In genomic region chr16:2152695-2153506, GRCh38 we compare ENCODE assay signal across 8 cellular contexts. TPM values are rescaled to one million over a fixed set of nuclear protein-coding genes. Genes with fewer than 3 reads are reported as not detected.
A peak's percentile ranks its signal among the peaks of the same experiment; 100 is the strongest.
DNase-seq lines count a peak whose midpoint lies in the region; ATAC-seq and TF ChIP-seq lines count a peak whose summit lies in the region.

No MANE protein-coding gene starts in this region.

- H3K27me3 ChIP-seq in lower lobe of right lung (ENCODE audit: low read depth): no peaks in the 10 kb centered on the region
- no peaks in the 10 kb centered on the region for H3K27me3 ChIP-seq in transverse colon

- H3K4me3 ChIP-seq in astrocyte of the cerebellum (ENCODE audit: low read depth, low read length) (peak overlapping the region; percentile 97), lower lobe of right lung (peak overlapping the region; percentile 75), transverse colon (peak overlapping the region; percentile 35 to 89 (median 68))

- WGBS in transverse colon (ENCODE audit: low coverage in 1 of 2), 2 donors: 15% methylated on average over 24 of the region's 25 CpGs; no CpG with 5 or more reads in 1 of the 2 donors

- peak; percentile 76 for DNase-seq in NCI-H146 (lab: John Stamatoyannopoulos, UW)
- no peak for DNase-seq in astrocyte of the cerebellum (ENCODE audit: low read depth)
- no peak for DNase-seq in lower lobe of right lung
- DNase-seq in transverse colon: peak; percentile 51
- DNase-seq in Kasumi-1 (lab: John Stamatoyannopoulos, UW): no peak
- no peak for DNase-seq in COR-L47 (lab: John Stamatoyannopoulos, UW)
- DNase-seq in NCI-H526 (lab: John Stamatoyannopoulos, UW): no peak

- H3K9me3 ChIP-seq in lower lobe of right lung: no peaks in the 10 kb centered on the region
- H3K9me3 ChIP-seq in transverse colon: no peaks in the 10 kb centered on the region

- peaks cover 83% of the 10 kb centered on the region for H3K4me1 ChIP-seq in lower lobe of right lung
- peaks cover 62 to 85% (median 80%) of the 10 kb centered on the region in 4 donors for H3K4me1 ChIP-seq in transverse colon

- TF ChIP-seq CTCF in GM12872 (IDR thresholded peaks at IDR 0.05; ENCODE audit: insufficient read depth, low read depth, low read length): 0 out of 3 replicates have a peak, but pooled peaks have one; percentile 15
- no peak for TF ChIP-seq CTCF in astrocyte of the cerebellum (IDR thresholded peaks at IDR 0.05; ENCODE audit: low read depth, low read length, missing control alignments)
- TF ChIP-seq CTCF in lower lobe of right lung (IDR thresholded peaks at IDR 0.05): no peak
- TF ChIP-seq CTCF in transverse colon (IDR thresholded peaks at IDR 0.05): no peak

- TF ChIP-seq POLR2A in transverse colon (IDR thresholded peaks at IDR 0.05): peak; percentile 18

- intact Hi-C loops in lower lobe of right lung (cut with DNase I): no loop called here
- intact Hi-C loops in transverse colon (cut with DNase I; ENCODE audit: low total_unique reads): loop anchor here (5.0 kb wide), 1 partner anchor 126 kb away; the partner anchor contains the start of gene NHERF2

- no peak for TF ChIP-seq EP300 in transverse colon (IDR thresholded peaks at IDR 0.05; ENCODE audit: low read depth)

- H3K27ac ChIP-seq in lower lobe of right lung: peak overlapping the region; percentile 77
- H3K27ac ChIP-seq in transverse colon: peak overlapping the region; percentile 80 to 94 (median 92)

- in situ Hi-C loops in astrocyte of the cerebellum (cut with HindIII; ENCODE audit: low sequenced_read_pairs) (no loop called here), transverse colon (cut with MboI; ENCODE audit: low pct_ligation_motif_present in 1 of 4, low pct_unique_long_range_greater_than_20kb in 1 of 4, low sequenced_read_pairs in 3 of 4) (loop anchor here in 1 of 4 donors (25.0 kb wide), 1 partner anchor 334 kb away; the partner anchor contains the start of gene TBC1D24)

- ATAC-seq in lower lobe of right lung: no peak

- peaks cover 21% of the 10 kb centered on the region for H3K36me3 ChIP-seq in lower lobe of right lung
- no peaks in the 10 kb centered on the region for H3K36me3 ChIP-seq in transverse colon

RNA-seq across cellular contexts. Expression of gene TRAF7, which starts 2.7 kb away (rescaled TPM):
- total RNA-seq in lower lobe of right lung (61.9 TPM), transverse colon (10 to 100 TPM; 43.4 to 80.4 (median 63.0) TPM)

RNA-seq across cellular contexts. Expression of gene RAB26, which starts 4.5 kb away (rescaled TPM):
- total RNA-seq in lower lobe of right lung: 0.80 TPM
- 10 to 100 TPM in 3 of 4 donors, 1 to 10 TPM in 1; 8.3 to 28.4 (median 14.2) TPM for total RNA-seq in transverse colon

RNA-seq across cellular contexts. Expression of gene PKD1, which starts 17.2 kb away (rescaled TPM):
- total RNA-seq in lower lobe of right lung (81.6 TPM), transverse colon (1,000 to 10,000 TPM in 1 of 4 donors, 100 to 1,000 TPM in 3; 131 to 1,015 (median 289) TPM)

RNA-seq across cellular contexts. Expression of gene CASKIN1, which starts 43.5 kb away (rescaled TPM):
- total RNA-seq in lower lobe of right lung (0.09 TPM), transverse colon (under 1 TPM in 2 of 4 donors, not detected in 2; under 0.01 to 0.14 TPM)

RNA-seq across cellular contexts. Expression of gene MLST8, which starts 52.4 kb away (rescaled TPM):
- total RNA-seq in lower lobe of right lung: 26.6 TPM
- total RNA-seq in transverse colon: 10 to 100 TPM; 50.8 to 81.8 (median 73.1) TPM

Comparison
In these comparisons a context has a peak if more than half of its experiments do, and no peak if none do; other contexts are left out.
1. DNase-seq: peak in NCI-H146 (single experiment) and transverse colon (single experiment); none in astrocyte of the cerebellum (single experiment), lower lobe of right lung (single experiment), Kasumi-1 (0 of 2), COR-L47 (single experiment) and NCI-H526 (0 of 2).
2. Peak in every context shown above with its lines, with median percentiles within 50 percentile points of each other: H3K4me3 ChIP-seq.